Comparison of ENCODE assay signal across 30 cellular contexts in genomic region chr9:23736293-23736692, GRCh38.
"Had no signal": no experiment of that assay in that cellular context is flagged by ENCODE, and none has a peak within 500 bp of the region (broad histone marks: within the 10 kb centered on the region; RNA-seq: fewer than 3 reads in every experiment).

No MANE protein-coding gene starts in this region.

- H3K4me3 ChIP-seq: dorsolateral prefrontal cortex, esophagus muscularis mucosa, gastroesophageal sphincter, heart right ventricle, lung, mucosa of descending colon, prostate gland, right atrium auricular region, smooth muscle cell, suprapubic skin, transverse colon, upper lobe of right lung, uterus had no signal

- DNase-seq: dorsolateral prefrontal cortex; effector CD8-positive, alpha-beta T cell; foreskin keratinocyte; heart right ventricle; hippocampal formation; kidney; mucosa of descending colon; naive B cell; nucleus accumbens; stimulated activated CD4-positive, alpha-beta T cell treated with anti-CD3 and anti-CD28 coated beads, Interleukin-12 subunit alpha, Interleukin-12 subunit beta, amount 100 ng/mL, for 4 hours; stimulated activated CD4-positive, alpha-beta T cell treated with anti-CD3 and anti-CD28 coated beads, Interleukin-1b, Interleukin-23, amount 100 ng/mL, for 48 hours; stimulated activated CD4-positive, alpha-beta T cell treated with anti-CD3 and anti-CD28 coated beads, Interleukin-4, amount 100 ng/mL, for 1 hour; stimulated activated CD8-positive, alpha-beta memory T cell treated with anti-CD3 and anti-CD28 coated beads, Interleukin-4, amount 100 ng/mL, for 48 hours; stimulated activated naive CD4-positive, alpha-beta T cell; stimulated activated naive CD8-positive, alpha-beta T cell treated with anti-CD3 and anti-CD28 coated beads, Interleukin-15, amount 100 ng/mL, for 72 hours; transverse colon; upper lobe of right lung; uterus had no signal

- H3K9me3 ChIP-seq: esophagus muscularis mucosa, gastroesophageal sphincter, heart right ventricle, mucosa of descending colon, prostate gland, right atrium auricular region, suprapubic skin, transverse colon, upper lobe of right lung, uterus had no signal

- FAIRE-seq: colon, endothelial cell of umbilical vein, kidney had no signal

- H3K4me2 ChIP-seq: smooth muscle cell had no signal

- H3K36me3 ChIP-seq: esophagus muscularis mucosa, gastroesophageal sphincter, heart right ventricle, prostate gland, right atrium auricular region, suprapubic skin, transverse colon, upper lobe of right lung, uterus had no signal

- H3K4me1 ChIP-seq: esophagus muscularis mucosa, gastroesophageal sphincter, heart right ventricle, prostate gland, right atrium auricular region, suprapubic skin, transverse colon, upper lobe of right lung, uterus had no signal

- H3K27ac ChIP-seq: esophagus muscularis mucosa, foreskin keratinocyte, gastroesophageal sphincter, heart right ventricle, prostate gland, right atrium auricular region, suprapubic skin, transverse colon, upper lobe of right lung, uterus had no signal

- H3K27me3 ChIP-seq: dorsolateral prefrontal cortex, esophagus muscularis mucosa, foreskin keratinocyte, gastroesophageal sphincter, right atrium auricular region, suprapubic skin, transverse colon, upper lobe of right lung, uterus had no signal

- ATAC-seq: foreskin keratinocyte; gastroesophageal sphincter; heart right ventricle; left lobe of liver; mucosa of descending colon; natural killer cell treated with Interleukin-12 subunit alpha and Interleukin-12 subunit beta and Interleukin-15 and Interleukin-18, amount 100 ng/mL, for 72 hours; sciatic nerve; stimulated activated naive CD8-positive, alpha-beta T cell treated with anti-CD3 and anti-CD28 coated beads, Interleukin-15, amount 100 ng/mL, for 72 hours; upper lobe of right lung had no signal
